ENCODE assay signal across 1 cellular context in the genomic region with DNA sequence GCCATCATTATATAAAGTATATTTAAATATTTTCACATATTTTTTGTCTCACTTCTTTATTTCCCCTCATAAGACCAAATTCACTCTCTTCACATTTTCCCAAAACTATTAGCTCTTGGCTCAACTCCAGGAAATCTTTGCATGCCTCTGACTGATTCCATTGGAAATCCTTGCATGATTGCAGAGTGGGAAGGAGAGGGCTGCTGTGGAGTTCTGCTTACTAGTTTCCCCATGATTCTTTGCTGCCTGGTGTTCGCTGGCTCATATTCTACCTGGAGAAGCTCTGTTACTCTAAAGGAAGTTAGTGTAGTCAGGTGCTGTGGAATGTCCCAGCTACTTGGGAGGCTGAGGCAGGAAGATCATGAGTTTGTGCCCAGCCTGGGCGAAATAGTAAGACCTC.
TF ChIP-seq lines count a peak whose summit lies in the region.

No MANE protein-coding gene starts in this region.

TF ChIP-seq in IMR-90, 13 proteins besides CTCF, POLR2A, EP300 and RAD21 (continued from another document):
- TF ChIP-seq, protein P1, sequence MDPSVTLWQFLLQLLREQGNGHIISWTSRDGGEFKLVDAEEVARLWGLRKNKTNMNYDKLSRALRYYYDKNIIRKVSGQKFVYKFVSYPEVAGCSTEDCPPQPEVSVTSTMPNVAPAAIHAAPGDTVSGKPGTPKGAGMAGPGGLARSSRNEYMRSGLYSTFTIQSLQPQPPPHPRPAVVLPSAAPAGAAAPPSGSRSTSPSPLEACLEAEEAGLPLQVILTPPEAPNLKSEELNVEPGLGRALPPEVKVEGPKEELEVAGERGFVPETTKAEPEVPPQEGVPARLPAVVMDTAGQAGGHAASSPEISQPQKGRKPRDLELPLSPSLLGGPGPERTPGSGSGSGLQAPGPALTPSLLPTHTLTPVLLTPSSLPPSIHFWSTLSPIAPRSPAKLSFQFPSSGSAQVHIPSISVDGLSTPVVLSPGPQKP (IDR thresholded peaks at IDR 0.05; ENCODE audit: borderline replicate concordance, low read depth, low read length) = no peak
- TF ChIP-seq NFE2L2 (IDR thresholded peaks at IDR 0.05; ENCODE audit: low read depth, low read length) (no peak), BHLHE40 (IDR thresholded peaks at IDR 0.05; ENCODE audit: low read depth, low read length) (no peak)
